8 cellular contexts compared by ENCODE assay signal in genomic region chr4:8198206-8198905, GRCh38. TPM values are rescaled to one million over a fixed set of nuclear protein-coding genes. Genes with fewer than 3 reads are reported as not detected.
DNase-seq lines count a peak whose midpoint lies in the region; ATAC-seq and TF ChIP-seq lines count a peak whose summit lies in the region.

No MANE protein-coding gene starts in this region.

- TF ChIP-seq CTCF in coronary artery (IDR thresholded peaks at IDR 0.05): no peak
- no peak for TF ChIP-seq CTCF in osteoblast (IDR thresholded peaks at IDR 0.05; ENCODE audit: extremely low read depth, low read depth, low read length)

- H3K36me3 ChIP-seq in osteoblast (ENCODE audit: insufficient read depth, low read length): no peaks in the 10 kb centered on the region

- H3K4me3 ChIP-seq in coronary artery (peak overlapping the region; percentile 74), osteoblast (ENCODE audit: insufficient read depth, low read length) (peak overlapping the region; percentile 76)

- intact Hi-C loops in head of caudate nucleus (cut with DNase I): no loop called here

- H3K27ac ChIP-seq in coronary artery (peak overlapping the region in 1 of 2 donors; percentile 90), osteoblast (ENCODE audit: low read depth, low read length) (no peak overlapping the region)

- H4K20me1 ChIP-seq in osteoblast (ENCODE audit: insufficient read depth, low read length): peaks cover 9% of the 10 kb centered on the region

- H3K79me2 ChIP-seq in osteoblast (ENCODE audit: insufficient read depth, low read length): peaks cover 28% of the 10 kb centered on the region

- H3K4me1 ChIP-seq in osteoblast (ENCODE audit: insufficient read depth, low read length): peaks cover 26% of the 10 kb centered on the region

- ATAC-seq in GM18508 (IDR thresholded peaks at IDR 0.05; ENCODE audit: insufficient read depth, unreplicated experiment): peak; percentile 1

- no peaks in the 10 kb centered on the region for H3K9me3 ChIP-seq in osteoblast (ENCODE audit: low read depth, low read length)

- peaks cover 6% of the 10 kb centered on the region for H3K27me3 ChIP-seq in osteoblast (ENCODE audit: insufficient read depth, low read length)

- H3K4me2 ChIP-seq in osteoblast (ENCODE audit: insufficient read depth, low read length): peak overlapping the region; percentile 90

- DNase-seq in HK-2 (ENCODE audit: unreplicated experiment): peak; percentile 32
- DNase-seq in coronary artery (ENCODE audit: low spot score): no peak
- peak; percentile 91 for DNase-seq in osteoblast (ENCODE audit: insufficient read length, low spot score, missing footprints)
- no peak for DNase-seq in NCI-H2227 treated with DMSO at 0.1 percent for 48 hours (lab: John Stamatoyannopoulos, UW)
- DNase-seq in AML-193 (lab: John Stamatoyannopoulos, UW): no peak
- DNase-seq in NCI-H69 (lab: John Stamatoyannopoulos, UW): no peak
- no peak for DNase-seq in head of caudate nucleus

- peak overlapping the region; percentile 82 for H2AFZ ChIP-seq in osteoblast (ENCODE audit: low read length)

RNA-seq across cellular contexts. Expression of gene SH3TC1, which starts 0.7 kb away (rescaled TPM):
- total RNA-seq in osteoblast: 3.5 and 3.6 TPM in 2 replicates

RNA-seq across cellular contexts. Expression of gene ABLIM2, which starts 39.7 kb away (rescaled TPM):
- total RNA-seq in osteoblast: 0.29 and 0.36 TPM in 2 replicates

Comparison
In these comparisons a context has a peak if more than half of its experiments do, and no peak if none do; other contexts are left out.
1. DNase-seq: peak in HK-2 (single experiment) and osteoblast (single experiment); none in coronary artery (single experiment), NCI-H2227 treated with DMSO at 0.1 percent for 48 hours (single experiment), AML-193 (0 of 2), NCI-H69 (single experiment) and head of caudate nucleus (0 of 42).